In genomic region chr2:205995260-205995659, GRCh38 we compare ENCODE assay signal across 18 cellular contexts.
DNase-seq lines count a peak whose midpoint lies in the region; ATAC-seq and TF ChIP-seq lines count a peak whose summit lies in the region.
"Had no signal": no experiment of that assay in that cellular context is flagged by ENCODE, and none has a peak within 500 bp of the region (broad histone marks: within the 10 kb centered on the region; RNA-seq: fewer than 3 reads in every experiment).

No MANE protein-coding gene starts in this region.

- DNase-seq in HCT116 (ENCODE audit: low read depth, low spot score) (no peak), brain microvascular endothelial cell (no peak), osteoblast (ENCODE audit: insufficient read length, low spot score, missing footprints) (no peak), T1000 (lab: John Stamatoyannopoulos, UW) (no peak), T-cell (no peak), ascending aorta (ENCODE audit: low spot score in 2 of 2) (no peak)
- DNase-seq: activated naive CD4-positive, alpha-beta T cell treated with anti-CD3 and anti-CD28 coated beads, Interleukin-2, amount 50 U/mL, for 16 hours; activated T-cell treated with anti-CD3 and anti-CD28 coated beads for 4 hours; foreskin fibroblast; H7; hypothalamus; stimulated activated CD4-positive, alpha-beta T cell treated with anti-CD3 and anti-CD28 coated beads, Interleukin-2, amount 100 ng/mL, for 24 hours; stimulated activated naive CD4-positive, alpha-beta T cell treated with Interleukin-2 at 50 U/mL for 16 hours; tibial artery had no signal

- no peaks in the 10 kb centered on the region for H3K9me3 ChIP-seq in HCT116 (ENCODE audit: control insufficient read depth in 1 of 2, insufficient read depth in 1 of 2, low read depth in 1 of 2, low read length in 2 of 2)
- no peaks in the 10 kb centered on the region for H3K9me3 ChIP-seq in osteoblast (ENCODE audit: low read depth, low read length)
- no peaks in the 10 kb centered on the region for H3K9me3 ChIP-seq in ascending aorta
- H3K9me3 ChIP-seq: BLaER1, tibial artery had no signal

- no TSS peak for BruUV-seq in HCT116 (replicated peaks; lab: Mats Ljungman, UMichigan)

- H3K4me3 Mint-ChIP-seq in T-cell: no peak overlapping the region

- POLR2A ChIA-PET in HCT116 (lab: Charles Lee) (no interaction called here), T-cell (lab: Charles Lee) (interaction anchor here (0.6 to 0.7 kb wide), 2 partner anchors 14 to 82 kb away, joined by 3 to 5 read pairs; no protein-coding TSS in a partner anchor)

- H3K9me3 Mint-ChIP-seq in T-cell: no peaks in the 10 kb centered on the region

- peak; percentile 34 for TF ChIP-seq CTCF in C4-2B (conservative IDR thresholded peaks at IDR 0.05)
- peak in 2 of 3 experiments; percentile 9 to 38; a peak in 2 of 6 replicates for TF ChIP-seq CTCF in HCT116 (IDR thresholded peaks at IDR 0.05 in 2 of 3, conservative IDR thresholded peaks at IDR 0.05 in 1 of 3; ENCODE audit: borderline replicate concordance in 1 of 3, insufficient read depth in 1 of 3, low read depth in 2 of 3, low read length in 2 of 3)
- TF ChIP-seq CTCF in brain microvascular endothelial cell (IDR thresholded peaks at IDR 0.05; ENCODE audit: low read depth, low read length, missing control alignments): peak; percentile 13
- peak; percentile 41 for TF ChIP-seq CTCF in osteoblast (IDR thresholded peaks at IDR 0.05; ENCODE audit: extremely low read depth, low read depth, low read length)
- no peak for TF ChIP-seq CTCF in ascending aorta (IDR thresholded peaks at IDR 0.05)

- H3K4me2 ChIP-seq in HCT116 (ENCODE audit: low read length) (no peak overlapping the region), osteoblast (ENCODE audit: insufficient read depth, low read length) (no peak overlapping the region)
- H3K4me2 ChIP-seq: BLaER1 had no signal

- H3K9me2 ChIP-seq in HCT116 (ENCODE audit: insufficient read depth): no peaks in the 10 kb centered on the region; the same call in 1 of the 2 replicates

- H3K4me1 Mint-ChIP-seq in T-cell: peaks cover 0 to 5% (median 2%) of the 10 kb centered on the region in 3 donors

- H3K4me3 ChIP-seq in HCT116 (replicated peaks in 1 of 2; ENCODE audit: low read depth in 1 of 2, low read length in 2 of 2): no peak overlapping the region
- H3K4me3 ChIP-seq in brain microvascular endothelial cell (ENCODE audit: low read depth, low read length): no peak overlapping the region
- H3K4me3 ChIP-seq in osteoblast (ENCODE audit: insufficient read depth, low read length): no peak overlapping the region
- no peak overlapping the region for H3K4me3 ChIP-seq in ascending aorta
- H3K4me3 ChIP-seq: BLaER1, GM12878, lung, tibial artery had no signal

- peaks cover 50% of the 10 kb centered on the region for H3K36me3 Mint-ChIP-seq in T-cell

- H3K27ac ChIP-seq in C4-2B (no peak overlapping the region), HCT116 (ENCODE audit: low read depth, low read length) (no peak overlapping the region), brain microvascular endothelial cell (no peak overlapping the region), osteoblast (ENCODE audit: low read depth, low read length) (no peak overlapping the region), ascending aorta (no peak overlapping the region)
- H3K27ac ChIP-seq: BLaER1, tibial artery had no signal

- ATAC-seq in HCT116: no peak; the same call in 1 of the 2 replicates
- ATAC-seq in T-cell (replicated peaks in 1 of 4): no peak
- ATAC-seq: GM12878 had no signal

- no peak overlapping the region for H2AFZ ChIP-seq in HCT116 (ENCODE audit: low read depth, low read length, poor library complexity, severe bottlenecking)
- no peak overlapping the region for H2AFZ ChIP-seq in osteoblast (ENCODE audit: low read length)

- TF ChIP-seq POLR2A in HCT116 (IDR thresholded peaks at IDR 0.05; ENCODE audit: borderline replicate concordance, extremely low read depth, insufficient read depth, insufficient read length): no peak

- H3K9ac ChIP-seq in HCT116 (ENCODE audit: low read length): no peak overlapping the region
- H3K9ac ChIP-seq: BLaER1 had no signal

- TF ChIP-seq RAD21 in HCT116 (IDR thresholded peaks at IDR 0.05; ENCODE audit: low read depth): no peak

- in situ Hi-C loops in brain microvascular endothelial cell (cut with HindIII; ENCODE audit: low pct_ligation_motif_present, low sequenced_read_pairs): no loop called here

- H4K20me1 ChIP-seq in HCT116 (ENCODE audit: insufficient read depth) (no peaks in the 10 kb centered on the region), osteoblast (ENCODE audit: insufficient read depth, low read length) (no peaks in the 10 kb centered on the region)
- H4K20me1 ChIP-seq: BLaER1 had no signal

- no peaks in the 10 kb centered on the region for H3K79me2 ChIP-seq in HCT116 (ENCODE audit: insufficient read depth, low read length)
- H3K79me2 ChIP-seq in osteoblast (ENCODE audit: insufficient read depth, low read length): no peaks in the 10 kb centered on the region

- intact Hi-C loops in HCT116 (cut with micrococcal nuclease): no loop called here
- intact Hi-C loops in ascending aorta (cut with DNase I): no loop called here

- H3K4me1 ChIP-seq in HCT116 (ENCODE audit: control insufficient read depth in 1 of 2, insufficient read depth in 2 of 2, low read length in 2 of 2): no peaks in the 10 kb centered on the region
- no peaks in the 10 kb centered on the region for H3K4me1 ChIP-seq in osteoblast (ENCODE audit: insufficient read depth, low read length)
- no peaks in the 10 kb centered on the region for H3K4me1 ChIP-seq in ascending aorta
- H3K4me1 ChIP-seq: tibial artery had no signal

- H3K36me3 ChIP-seq in HCT116 (ENCODE audit: control insufficient read depth in 1 of 2, insufficient read depth in 2 of 2, low read length in 2 of 2) (no peaks in the 10 kb centered on the region), brain microvascular endothelial cell (replicated peaks) (no peaks in the 10 kb centered on the region), osteoblast (ENCODE audit: insufficient read depth, low read length) (no peaks in the 10 kb centered on the region), ascending aorta (peaks cover 0 to 27% of the 10 kb centered on the region in 2 donors)

- H3K27ac Mint-ChIP-seq in T-cell: peak overlapping the region in 1 of 2 donors; percentile 9

- H3K27me3 Mint-ChIP-seq in T-cell: no peaks in the 10 kb centered on the region

- CTCF ChIA-PET in HCT116 (lab: Charles Lee) (no interaction called here), T-cell (lab: Charles Lee) (no interaction called here)

- RAD21 ChIA-PET in HCT116 (lab: Charles Lee; ENCODE audit: low non-redundant PET in 1 of 2, low total read pairs in 2 of 2, uncharacterized antibody in 2 of 2, unreplicated experiment in 2 of 2): no interaction called here

- H3K27me3 ChIP-seq in HCT116 (ENCODE audit: insufficient read depth, low read length) (no peaks in the 10 kb centered on the region), brain microvascular endothelial cell (replicated peaks) (no peaks in the 10 kb centered on the region), osteoblast (ENCODE audit: insufficient read depth, low read length) (no peaks in the 10 kb centered on the region), ascending aorta (no peaks in the 10 kb centered on the region)
- H3K27me3 ChIP-seq: BLaER1, tibial artery had no signal

TF ChIP-seq in HCT116, 20 proteins besides CTCF, POLR2A, EP300 and RAD21 (continues in another document):
- no peak for TF ChIP-seq MAX (IDR thresholded peaks at IDR 0.05)
- no peak for TF ChIP-seq ZNF274 (IDR thresholded peaks at IDR 0.05; ENCODE audit: low read depth, low read length)
- no peak for TF ChIP-seq SRF (IDR thresholded peaks at IDR 0.05; ENCODE audit: low read depth)
- no peak for TF ChIP-seq ELF1 (IDR thresholded peaks at IDR 0.05; ENCODE audit: borderline replicate concordance, low read depth)
- no peak for TF ChIP-seq JUND (IDR thresholded peaks at IDR 0.05)
- no peak for TF ChIP-seq TCF7L2 (IDR thresholded peaks at IDR 0.05; ENCODE audit: borderline replicate concordance, extremely low read depth, insufficient read depth, insufficient read length)
- TF ChIP-seq YY1 (IDR thresholded peaks at IDR 0.05; ENCODE audit: extremely low read depth, insufficient replicate concordance, low read depth, low read length): no peak
- TF ChIP-seq SIN3A (IDR thresholded peaks at IDR 0.05; ENCODE audit: low read depth): no peak
- no peak for TF ChIP-seq REST (IDR thresholded peaks at IDR 0.05; ENCODE audit: low read depth)
- TF ChIP-seq CBX3 (IDR thresholded peaks at IDR 0.05; ENCODE audit: low read depth): no peak
- TF ChIP-seq CEBPB (IDR thresholded peaks at IDR 0.05; ENCODE audit: low read depth): no peak
- no peak for TF ChIP-seq SP1 (IDR thresholded peaks at IDR 0.05; ENCODE audit: low read depth)

Comparison
In these comparisons a context has a peak if more than half of its experiments do, and no peak if none do; other contexts are left out.
1. CTCF ChIP-seq: peak in C4-2B (single experiment), HCT116 (2 of 3), brain microvascular endothelial cell (single experiment) and osteoblast (single experiment); none in ascending aorta (0 of 3).